ENCODE assay signal across 17 cellular contexts in the genomic region with DNA sequence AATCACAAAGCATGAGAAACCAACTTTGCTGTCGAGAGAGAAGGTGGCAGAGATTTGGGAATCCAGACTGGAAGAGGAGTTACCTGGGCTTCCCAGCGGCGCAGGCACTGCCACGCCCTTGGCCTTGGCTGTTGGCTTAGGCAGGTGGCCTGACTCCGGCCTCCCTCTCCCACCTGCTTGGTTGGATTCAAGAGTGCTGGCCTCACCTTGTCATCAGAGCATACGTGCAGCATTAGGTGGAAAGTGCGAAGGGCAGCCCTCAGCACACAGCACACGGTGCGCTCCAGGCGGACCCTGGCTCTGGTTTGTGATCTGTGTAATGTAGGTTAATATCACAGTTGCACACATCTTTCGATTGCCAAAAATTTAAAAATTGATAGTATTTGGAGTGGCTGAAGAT.
"Had no signal": no experiment of that assay in that cellular context is flagged by ENCODE, and none has a peak within 500 bp of the region (broad histone marks: within the 10 kb centered on the region; RNA-seq: fewer than 3 reads in every experiment).

No MANE protein-coding gene starts in this region.

- H3K27ac Mint-ChIP-seq: endodermal cell, memory B cell, nephron had no signal

- H3K36me3 ChIP-seq: lower lobe of right lung, neutrophil, sigmoid colon had no signal

- H3K4me1 ChIP-seq: heart left ventricle, left ventricle myocardium inferior, lower lobe of right lung, sigmoid colon had no signal

- H3K27me3 Mint-ChIP-seq: memory B cell, naive B cell had no signal

- H3K9me3 Mint-ChIP-seq: endodermal cell, memory B cell, naive B cell, nephron had no signal

- H3K36me3 Mint-ChIP-seq: naive B cell had no signal

- H3K9me3 ChIP-seq: heart left ventricle, left ventricle myocardium inferior, lower lobe of right lung, neutrophil, sigmoid colon had no signal

- DNase-seq: effector CD4-positive, alpha-beta T cell; endodermal cell; heart left ventricle; hippocampal formation; left ventricle myocardium inferior; lower lobe of right lung; midbrain; naive B cell; sigmoid colon; stimulated activated CD4-positive, alpha-beta T cell treated with anti-CD3 and anti-CD28 coated beads, Interleukin-2, amount 100 ng/mL, for 24 hours; stimulated activated naive CD4-positive, alpha-beta T cell treated with Interleukin-2 at 50 U/mL for 16 hours; trophoblast cell had no signal

- H3K27me3 ChIP-seq: heart left ventricle, neutrophil, sigmoid colon had no signal

- H3K27ac ChIP-seq: coronary artery, heart left ventricle, left ventricle myocardium inferior, lower lobe of right lung, neutrophil, sigmoid colon had no signal

- H3K4me1 Mint-ChIP-seq: memory B cell, naive B cell had no signal

- ATAC-seq: heart left ventricle, lower lobe of right lung had no signal

- H3K4me3 ChIP-seq: coronary artery, heart left ventricle, left ventricle myocardium inferior, lower lobe of right lung, sigmoid colon, skin epidermis had no signal

- H3K4me3 Mint-ChIP-seq: endodermal cell, memory B cell, naive B cell, nephron had no signal
